ENCODE assay signal across 1 cellular context in genomic region chr17:80955078-80955477, GRCh38.
TF ChIP-seq lines count a peak whose summit lies in the region.

No MANE protein-coding gene starts in this region.

TF ChIP-seq in K562, 482 proteins besides CTCF, POLR2A, EP300 and RAD21 (continued from another document):
- TF ChIP-seq E2F8 (IDR thresholded peaks at IDR 0.05; ENCODE audit: low read depth, partially characterized antibody): no peak
- TF ChIP-seq CHD4 (IDR thresholded peaks at IDR 0.05; ENCODE audit: insufficient read depth, insufficient replicate concordance, low read depth, low read length, poor library complexity, severe bottlenecking): no peak
- no peak for TF ChIP-seq RB1 (IDR thresholded peaks at IDR 0.05; ENCODE audit: low read depth)
- no peak for TF ChIP-seq SAP30 (IDR thresholded peaks at IDR 0.05; ENCODE audit: borderline replicate concordance, insufficient read depth, low read depth, low read length, poor library complexity, severe bottlenecking)
- no peak for TF ChIP-seq PHB2 (IDR thresholded peaks at IDR 0.05; ENCODE audit: low read depth)
- TF ChIP-seq ZKSCAN1 (IDR thresholded peaks at IDR 0.05; ENCODE audit: low read depth, low read length): no peak
- no peak for TF ChIP-seq HLTF (IDR thresholded peaks at IDR 0.05)
- TF ChIP-seq E2F1 (CRISPR knock-in tag; IDR thresholded peaks at IDR 0.05): no peak
- TF ChIP-seq TAL1 (IDR thresholded peaks at IDR 0.05): no peak
- no peak for TF ChIP-seq HDAC1 (IDR thresholded peaks at IDR 0.05)
- TF ChIP-seq ZNF583 (CRISPR knock-in tag; IDR thresholded peaks at IDR 0.05): no peak
- no peak for TF ChIP-seq GABPB2 (CRISPR knock-in tag; conservative IDR thresholded peaks at IDR 0.05)
- no peak for TF ChIP-seq ZNF644 (tag; IDR thresholded peaks at IDR 0.05; ENCODE audit: low read depth)
- no peak for TF ChIP-seq PURB (CRISPR knock-in tag; IDR thresholded peaks at IDR 0.05; ENCODE audit: low read depth)
- no peak for TF ChIP-seq MEF2A (IDR thresholded peaks at IDR 0.05; ENCODE audit: control insufficient read depth, low read depth, low read length)
- no peak for TF ChIP-seq HSF4 (CRISPR knock-in tag; IDR thresholded peaks at IDR 0.05; ENCODE audit: borderline replicate concordance)
